31 cellular contexts compared by ENCODE assay signal in the genomic region with DNA sequence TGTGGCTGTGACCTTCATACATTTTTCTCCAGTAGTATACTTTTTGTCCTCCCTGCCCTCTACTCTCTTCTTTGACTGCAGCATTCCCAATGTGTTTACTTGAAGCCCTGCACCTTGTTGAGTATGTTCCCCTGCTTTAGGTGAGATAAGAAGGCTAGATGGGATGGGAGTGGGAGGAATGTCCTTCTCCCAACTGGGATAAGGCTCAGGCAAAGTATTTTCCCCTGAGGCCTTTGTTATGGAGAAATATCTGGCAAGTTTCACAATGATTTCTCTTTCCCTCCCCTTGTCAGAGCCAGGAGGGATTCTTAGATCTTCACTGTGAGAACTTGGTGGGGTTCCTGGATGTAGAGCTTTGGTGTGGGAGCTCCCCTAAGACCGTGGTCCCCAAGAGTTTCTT.
"Had no signal": no experiment of that assay in that cellular context is flagged by ENCODE, and none has a peak within 500 bp of the region (broad histone marks: within the 10 kb centered on the region; RNA-seq: fewer than 3 reads in every experiment).

No MANE protein-coding gene starts in this region.

- H3K79me2 ChIP-seq: parathyroid adenoma had no signal

- H3K4me3 Mint-ChIP-seq: dendritic cell treated with granulocyte-macrophage colony-stimulating factor and Interleukin-4, amounts not matched to agents 40 ng/mL and 50 ng/mL, for 4 days; endodermal cell; naive thymus-derived CD4-positive, alpha-beta T cell; nephron; neural progenitor cell; stimulated activated naive CD8-positive, alpha-beta T cell treated with anti-CD3 and anti-CD28 coated beads, Interleukin-15, amount 100 ng/mL, for 72 hours had no signal

- ATAC-seq: esophagus mucosa; foreskin keratinocyte; heart right ventricle; left lung; naive thymus-derived CD4-positive, alpha-beta T cell; sciatic nerve; stimulated activated naive CD8-positive, alpha-beta T cell treated with anti-CD3 and anti-CD28 coated beads, Interleukin-15, amount 100 ng/mL, for 72 hours had no signal

- H3K4me3 ChIP-seq: colonic mucosa, heart right ventricle, left lung, neural progenitor cell, prostate gland, right atrium auricular region, smooth muscle cell, suprapubic skin, transverse colon, vagina had no signal

- H3K4me2 ChIP-seq: neural progenitor cell, smooth muscle cell had no signal

- H3K36me3 Mint-ChIP-seq: neural progenitor cell had no signal

- H3K27me3 Mint-ChIP-seq: dendritic cell treated with granulocyte-macrophage colony-stimulating factor and Interleukin-4, amounts not matched to agents 40 ng/mL and 50 ng/mL, for 4 days; stimulated activated naive CD8-positive, alpha-beta T cell treated with anti-CD3 and anti-CD28 coated beads, Interleukin-15, amount 100 ng/mL, for 72 hours had no signal

- H3K9me3 Mint-ChIP-seq: dendritic cell treated with granulocyte-macrophage colony-stimulating factor and Interleukin-4, amounts not matched to agents 40 ng/mL and 50 ng/mL, for 4 days; naive thymus-derived CD4-positive, alpha-beta T cell; neural progenitor cell; stimulated activated naive CD8-positive, alpha-beta T cell treated with anti-CD3 and anti-CD28 coated beads, Interleukin-15, amount 100 ng/mL, for 72 hours had no signal

- H3K27ac ChIP-seq: colonic mucosa, epithelial cell of prostate, foreskin keratinocyte, heart right ventricle, left lung, neural progenitor cell, parathyroid adenoma, prostate gland, right atrium auricular region, suprapubic skin, transverse colon, vagina had no signal

- DNase-seq: colonic mucosa; effector CD8-positive, alpha-beta T cell; endodermal cell; foreskin keratinocyte; glutamatergic neuron; heart right ventricle; hippocampal formation; kidney; left lung; mesenchymal stem cell; midbrain; naive thymus-derived CD4-positive, alpha-beta T cell; stimulated activated CD4-positive, alpha-beta T cell treated with anti-CD3 and anti-CD28 coated beads, Interleukin-12 subunit alpha, Interleukin-12 subunit beta, amount 100 ng/mL, for 4 hours; stimulated activated CD4-positive, alpha-beta T cell treated with anti-CD3 and anti-CD28 coated beads, Interleukin-1b, Interleukin-23, amount 100 ng/mL, for 48 hours; stimulated activated CD4-positive, alpha-beta T cell treated with anti-CD3 and anti-CD28 coated beads, Interleukin-4, amount 100 ng/mL, for 1 hour; stimulated activated CD8-positive, alpha-beta memory T cell treated with anti-CD3 and anti-CD28 coated beads, Interleukin-4, amount 100 ng/mL, for 48 hours; stimulated activated naive CD4-positive, alpha-beta T cell; stimulated activated naive CD8-positive, alpha-beta T cell treated with anti-CD3 and anti-CD28 coated beads, Interleukin-15, amount 100 ng/mL, for 72 hours; transverse colon had no signal

- H3K36me3 ChIP-seq: colonic mucosa, heart right ventricle, left lung, neural progenitor cell, prostate gland, right atrium auricular region, suprapubic skin, transverse colon, vagina had no signal

- H2AFZ ChIP-seq: neural progenitor cell, parathyroid adenoma had no signal

- H3K4me1 ChIP-seq: colonic mucosa, foreskin keratinocyte, heart right ventricle, left lung, neural progenitor cell, parathyroid adenoma, prostate gland, right atrium auricular region, suprapubic skin, transverse colon, vagina had no signal

- H3K27ac Mint-ChIP-seq: dendritic cell treated with granulocyte-macrophage colony-stimulating factor and Interleukin-4, amounts not matched to agents 40 ng/mL and 50 ng/mL, for 4 days; endodermal cell; naive thymus-derived CD4-positive, alpha-beta T cell; nephron; neural progenitor cell; stimulated activated naive CD8-positive, alpha-beta T cell treated with anti-CD3 and anti-CD28 coated beads, Interleukin-15, amount 100 ng/mL, for 72 hours had no signal

- H3K4me1 Mint-ChIP-seq: naive thymus-derived CD4-positive, alpha-beta T cell; nephron; neural progenitor cell; stimulated activated naive CD8-positive, alpha-beta T cell treated with anti-CD3 and anti-CD28 coated beads, Interleukin-15, amount 100 ng/mL, for 72 hours had no signal

- H3K27me3 ChIP-seq: colonic mucosa, foreskin keratinocyte, heart right ventricle, left lung, neural progenitor cell, right atrium auricular region, suprapubic skin, transverse colon, vagina had no signal
